8 cellular contexts compared by ENCODE assay signal in the genomic region with DNA sequence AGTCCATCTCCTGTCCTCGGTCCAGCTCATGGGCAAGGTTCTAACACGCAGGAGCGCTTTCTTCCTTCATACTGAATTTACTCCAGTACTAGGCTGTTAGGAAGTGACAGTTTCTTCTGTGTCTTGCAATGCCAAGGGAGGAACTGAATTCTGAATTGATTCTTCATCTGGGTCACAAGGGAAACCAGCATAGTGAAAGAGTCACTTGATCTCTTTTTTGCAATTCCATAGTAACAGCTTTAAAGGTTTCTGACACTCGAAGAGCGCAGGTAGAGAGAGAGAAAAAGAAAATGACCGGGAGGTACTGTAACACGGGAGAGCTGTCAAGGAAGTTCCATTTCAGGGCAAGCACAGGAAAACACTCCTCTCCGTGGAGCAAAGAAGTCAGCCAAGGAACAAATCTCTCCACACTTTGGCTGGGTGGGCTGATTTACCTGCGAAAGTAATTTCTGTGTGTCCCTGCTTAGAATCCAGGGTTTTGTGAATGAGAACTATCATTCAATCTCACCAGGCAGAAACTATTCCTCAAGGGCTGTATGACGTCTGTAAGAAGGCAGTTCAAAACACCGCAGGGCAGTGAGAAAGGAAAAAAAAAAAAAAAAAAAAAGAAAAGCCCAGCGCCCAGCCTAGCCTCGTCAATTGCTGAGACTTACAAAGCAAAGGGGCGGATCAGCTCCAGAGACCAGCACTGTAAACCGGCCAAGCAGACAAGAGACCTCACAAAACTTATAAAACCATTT.
A peak's percentile ranks its signal among the peaks of the same experiment; 100 is the strongest.
DNase-seq lines count a peak whose midpoint lies in the region; ATAC-seq and TF ChIP-seq lines count a peak whose summit lies in the region.

No MANE protein-coding gene starts in this region.

- CTCF ChIA-PET in T-cell (lab: Charles Lee), result no interaction called here
- CTCF ChIA-PET in GM10248 (lab: Yijun Ruan, JAX), result interaction anchor here (1.7 to 3.3 kb wide), 2 partner anchors 10 to 389 kb away, joined by 4 to 11 read pairs; no protein-coding TSS in a partner anchor

- peak overlapping the region; percentile 72 for H3K4me2 ChIP-seq in GM23338

- ATAC-seq in GM23338 (peak; percentile 97), T-cell (replicated peaks in 1 of 4) (no peak), GM18873 (IDR thresholded peaks at IDR 0.05; ENCODE audit: low FRiP score, unreplicated experiment) (no peak), GM21526 (IDR thresholded peaks at IDR 0.05; ENCODE audit: low FRiP score, unreplicated experiment) (no peak)
- no peak for ATAC-seq in natural killer cell treated with Interleukin-12 subunit alpha and Interleukin-12 subunit beta and Interleukin-15 and Interleukin-18, amount 100 ng/mL, for 72 hours

- peaks cover 17% of the 10 kb centered on the region; the same call in 1 of the 2 replicates for H3K4me1 ChIP-seq in GM23338 (ENCODE audit: insufficient read depth)

- peak; percentile 75 for DNase-seq in GM23338 (ENCODE audit: low spot score)
- DNase-seq in T-cell, result no peak
- peak; percentile 14 to 57 for DNase-seq in foreskin fibroblast
- no peak for DNase-seq in natural killer cell treated with Interleukin-12 subunit alpha and Interleukin-12 subunit beta and Interleukin-15 and Interleukin-18, amount 100 ng/mL, for 72 hours (ENCODE audit: low spot score)
- DNase-seq in NCI-H146 treated with DMSO at 0.1 percent for 48 hours (lab: John Stamatoyannopoulos, UW; ENCODE audit: unreplicated experiment), result no peak
- no peak for DNase-seq in GM10248 (ENCODE audit: extremely low spot score)

- no peaks in the 10 kb centered on the region for H4K20me1 ChIP-seq in GM23338 (replicated peaks; ENCODE audit: insufficient read depth)

- H3K36me3 Mint-ChIP-seq in GM23338 (ENCODE audit: low read depth), result no peaks in the 10 kb centered on the region
- no peaks in the 10 kb centered on the region for H3K36me3 Mint-ChIP-seq in T-cell
- H3K36me3 Mint-ChIP-seq in natural killer cell treated with Interleukin-12 subunit alpha and Interleukin-12 subunit beta and Interleukin-15 and Interleukin-18, amount 100 ng/mL, for 72 hours, result no peaks in the 10 kb centered on the region

- TF ChIP-seq CTCF in GM23338 (conservative IDR thresholded peaks at IDR 0.05; ENCODE audit: low read depth in 2 of 2) (no peak), foreskin fibroblast (IDR thresholded peaks at IDR 0.05; ENCODE audit: low read depth, low read length) (no peak), GM10248 (IDR thresholded peaks at IDR 0.05; ENCODE audit: control extremely low read depth, extremely low read depth, low read depth, missing control alignments) (no peak)

- no peaks in the 10 kb centered on the region for H3K9me2 ChIP-seq in GM23338 (ENCODE audit: insufficient read depth)

- no peaks in the 10 kb centered on the region for H3K9me3 Mint-ChIP-seq in GM23338
- H3K9me3 Mint-ChIP-seq in T-cell, result no peaks in the 10 kb centered on the region
- no peaks in the 10 kb centered on the region for H3K9me3 Mint-ChIP-seq in natural killer cell treated with Interleukin-12 subunit alpha and Interleukin-12 subunit beta and Interleukin-15 and Interleukin-18, amount 100 ng/mL, for 72 hours

- no peaks in the 10 kb centered on the region for H3K27me3 ChIP-seq in GM23338 (ENCODE audit: insufficient read depth)

- no peaks in the 10 kb centered on the region for H3F3A ChIP-seq in GM23338 (replicated peaks; ENCODE audit: low read depth)

- POLR2A ChIA-PET in T-cell (lab: Charles Lee), result no interaction called here
- POLR2A ChIA-PET in GM10248 (lab: Yijun Ruan, JAX), result no interaction called here

- H3K27me3 Mint-ChIP-seq in GM23338 (ENCODE audit: insufficient read depth, low read depth, poor library complexity) (no peaks in the 10 kb centered on the region), T-cell (peaks cover 18 to 27% of the 10 kb centered on the region in 2 donors)
- H3K27me3 Mint-ChIP-seq in natural killer cell treated with Interleukin-12 subunit alpha and Interleukin-12 subunit beta and Interleukin-15 and Interleukin-18, amount 100 ng/mL, for 72 hours, result peaks cover 7 to 25% of the 10 kb centered on the region in 2 donors

- H2AFZ ChIP-seq in GM23338, result peak overlapping the region; percentile 84

- H3K27ac ChIP-seq in GM23338 (ENCODE audit: low read depth), result no peak overlapping the region

- H3K4me3 Mint-ChIP-seq in GM23338, result peak overlapping the region; percentile 71
- peak overlapping the region; percentile 52 to 55 (median 52) for H3K4me3 Mint-ChIP-seq in T-cell
- peak overlapping the region; percentile 53 for H3K4me3 Mint-ChIP-seq in natural killer cell treated with Interleukin-12 subunit alpha and Interleukin-12 subunit beta and Interleukin-15 and Interleukin-18, amount 100 ng/mL, for 72 hours

- H3K4me1 Mint-ChIP-seq in GM23338 (peaks cover 13% of the 10 kb centered on the region), T-cell (peaks cover 10 to 13% (median 12%) of the 10 kb centered on the region in 3 donors)
- H3K4me1 Mint-ChIP-seq in natural killer cell treated with Interleukin-12 subunit alpha and Interleukin-12 subunit beta and Interleukin-15 and Interleukin-18, amount 100 ng/mL, for 72 hours (ENCODE audit: low read depth in 2 of 2), result peaks cover 8 to 10% of the 10 kb centered on the region in 2 donors

- H3K27ac Mint-ChIP-seq in GM23338 (no peak overlapping the region), T-cell (no peak overlapping the region)
- peak overlapping the region in 1 of 2 donors; percentile 8 for H3K27ac Mint-ChIP-seq in natural killer cell treated with Interleukin-12 subunit alpha and Interleukin-12 subunit beta and Interleukin-15 and Interleukin-18, amount 100 ng/mL, for 72 hours

- no peaks in the 10 kb centered on the region for H3K36me3 ChIP-seq in GM23338 (ENCODE audit: insufficient read depth)

- H3K79me2 ChIP-seq in GM23338 (replicated peaks; ENCODE audit: insufficient read depth), result no peaks in the 10 kb centered on the region

- H3K4me3 ChIP-seq in GM23338 (peak overlapping the region; percentile 44), foreskin fibroblast (ENCODE audit: low read depth in 1 of 2, low read length in 2 of 2) (peak overlapping the region; percentile 37 to 52)

TF ChIP-seq in GM23338, 12 proteins besides CTCF, POLR2A, EP300 and RAD21:
- TF ChIP-seq NANOG (IDR thresholded peaks at IDR 0.05; ENCODE audit: borderline replicate concordance), result no peak
- no peak for TF ChIP-seq CREB1 (CRISPR knock-in tag; IDR thresholded peaks at IDR 0.05; ENCODE audit: low read depth)
- no peak for TF ChIP-seq POLR2AphosphoS5 (IDR thresholded peaks at IDR 0.05; ENCODE audit: low read depth)
- no peak for TF ChIP-seq ZNF114 (CRISPR knock-in tag; IDR thresholded peaks at IDR 0.05)
- TF ChIP-seq EZH2phosphoT487 (IDR thresholded peaks at IDR 0.05; ENCODE audit: unreplicated experiment), result no peak
- TF ChIP-seq, protein P1, sequence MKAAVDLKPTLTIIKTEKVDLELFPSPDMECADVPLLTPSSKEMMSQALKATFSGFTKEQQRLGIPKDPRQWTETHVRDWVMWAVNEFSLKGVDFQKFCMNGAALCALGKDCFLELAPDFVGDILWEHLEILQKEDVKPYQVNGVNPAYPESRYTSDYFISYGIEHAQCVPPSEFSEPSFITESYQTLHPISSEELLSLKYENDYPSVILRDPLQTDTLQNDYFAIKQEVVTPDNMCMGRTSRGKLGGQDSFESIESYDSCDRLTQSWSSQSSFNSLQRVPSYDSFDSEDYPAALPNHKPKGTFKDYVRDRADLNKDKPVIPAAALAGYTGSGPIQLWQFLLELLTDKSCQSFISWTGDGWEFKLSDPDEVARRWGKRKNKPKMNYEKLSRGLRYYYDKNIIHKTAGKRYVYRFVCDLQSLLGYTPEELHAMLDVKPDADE (IDR thresholded peaks at IDR 0.05), result no peak
- TF ChIP-seq EZH2 (IDR thresholded peaks at IDR 0.05; ENCODE audit: low read depth, unreplicated experiment), result no peak
- TF ChIP-seq ZNF331 (CRISPR knock-in tag; IDR thresholded peaks at IDR 0.05; ENCODE audit: low read depth), result no peak
- TF ChIP-seq, protein P2, sequence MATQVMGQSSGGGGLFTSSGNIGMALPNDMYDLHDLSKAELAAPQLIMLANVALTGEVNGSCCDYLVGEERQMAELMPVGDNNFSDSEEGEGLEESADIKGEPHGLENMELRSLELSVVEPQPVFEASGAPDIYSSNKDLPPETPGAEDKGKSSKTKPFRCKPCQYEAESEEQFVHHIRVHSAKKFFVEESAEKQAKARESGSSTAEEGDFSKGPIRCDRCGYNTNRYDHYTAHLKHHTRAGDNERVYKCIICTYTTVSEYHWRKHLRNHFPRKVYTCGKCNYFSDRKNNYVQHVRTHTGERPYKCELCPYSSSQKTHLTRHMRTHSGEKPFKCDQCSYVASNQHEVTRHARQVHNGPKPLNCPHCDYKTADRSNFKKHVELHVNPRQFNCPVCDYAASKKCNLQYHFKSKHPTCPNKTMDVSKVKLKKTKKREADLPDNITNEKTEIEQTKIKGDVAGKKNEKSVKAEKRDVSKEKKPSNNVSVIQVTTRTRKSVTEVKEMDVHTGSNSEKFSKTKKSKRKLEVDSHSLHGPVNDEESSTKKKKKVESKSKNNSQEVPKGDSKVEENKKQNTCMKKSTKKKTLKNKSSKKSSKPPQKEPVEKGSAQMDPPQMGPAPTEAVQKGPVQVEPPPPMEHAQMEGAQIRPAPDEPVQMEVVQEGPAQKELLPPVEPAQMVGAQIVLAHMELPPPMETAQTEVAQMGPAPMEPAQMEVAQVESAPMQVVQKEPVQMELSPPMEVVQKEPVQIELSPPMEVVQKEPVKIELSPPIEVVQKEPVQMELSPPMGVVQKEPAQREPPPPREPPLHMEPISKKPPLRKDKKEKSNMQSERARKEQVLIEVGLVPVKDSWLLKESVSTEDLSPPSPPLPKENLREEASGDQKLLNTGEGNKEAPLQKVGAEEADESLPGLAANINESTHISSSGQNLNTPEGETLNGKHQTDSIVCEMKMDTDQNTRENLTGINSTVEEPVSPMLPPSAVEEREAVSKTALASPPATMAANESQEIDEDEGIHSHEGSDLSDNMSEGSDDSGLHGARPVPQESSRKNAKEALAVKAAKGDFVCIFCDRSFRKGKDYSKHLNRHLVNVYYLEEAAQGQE (IDR thresholded peaks at IDR 0.05; ENCODE audit: unreplicated experiment), result no peak
- TF ChIP-seq JUNB (IDR thresholded peaks at IDR 0.05; ENCODE audit: unreplicated experiment), result no peak

Comparison
In these comparisons a context has a peak if more than half of its experiments do, and no peak if none do; other contexts are left out.
1. DNase-seq: peak in GM23338 (single experiment) and foreskin fibroblast (2 of 2); none in T-cell (0 of 34), natural killer cell treated with Interleukin-12 subunit alpha and Interleukin-12 subunit beta and Interleukin-15 and Interleukin-18, amount 100 ng/mL, for 72 hours (single experiment), NCI-H146 treated with DMSO at 0.1 percent for 48 hours (single experiment) and GM10248 (single experiment).
2. Peak in every context shown above with its lines, with median percentiles within 50 percentile points of each other: H3K4me3 Mint-ChIP-seq.